In genomic region chr15:94644433-94644832, GRCh38 we compare ENCODE assay signal across 8 cellular contexts.
"Had no signal": no experiment of that assay in that cellular context is flagged by ENCODE, and none has a peak within 500 bp of the region (broad histone marks: within the 10 kb centered on the region; RNA-seq: fewer than 3 reads in every experiment).

No MANE protein-coding gene starts in this region.

- DNase-seq: GDM1, GF-D8 had no signal

- FAIRE-seq: G401.6, GM12878, GM12891, GM12892, GM18507, GM19239 had no signal

- ATAC-seq: GM12878 had no signal

- H3K4me3 ChIP-seq: GM12878 had no signal
